In genomic region chr15:58019503-58020376, GRCh38 we compare ENCODE assay signal across 24 cellular contexts. TPM values are rescaled to one million over a fixed set of nuclear protein-coding genes. Genes with fewer than 3 reads are reported as not detected.
DNase-seq lines count a peak whose midpoint lies in the region; ATAC-seq and TF ChIP-seq lines count a peak whose summit lies in the region.
"Had no signal": no experiment of that assay in that cellular context is flagged by ENCODE, and none has a peak within 500 bp of the region (broad histone marks: within the 10 kb centered on the region; RNA-seq: fewer than 3 reads in every experiment).

No MANE protein-coding gene starts in this region.

- intact Hi-C loops in Caco-2 (cut with micrococcal nuclease; ENCODE audit: unreplicated experiment): no loop called here

- TF ChIP-seq CTCF in RWPE1 (conservative IDR thresholded peaks at IDR 0.05; ENCODE audit: low read depth) (no peak), Caco-2 (IDR thresholded peaks at IDR 0.05; ENCODE audit: insufficient read depth in 1 of 2, low read depth in 1 of 2, low read length in 1 of 2, severe bottlenecking in 1 of 2, unreplicated experiment in 1 of 2) (no peak)

- ATAC-seq in esophagus mucosa: no peak
- no peak for ATAC-seq in GM18870 (IDR thresholded peaks at IDR 0.05; ENCODE audit: unreplicated experiment)
- ATAC-seq: heart right ventricle, T-helper 17 cell had no signal

- H3K27ac Mint-ChIP-seq in Caco-2 (ENCODE audit: unreplicated experiment): no peak overlapping the region
- H3K27ac Mint-ChIP-seq: dendritic cell treated with granulocyte-macrophage colony-stimulating factor and Interleukin-4, amounts not matched to agents 40 ng/mL and 50 ng/mL, for 4 days; H9; progenitor cell of endocrine pancreas; T-helper 17 cell had no signal

- H3K4me2 ChIP-seq in skeletal muscle satellite cell (ENCODE audit: low read length): peak overlapping the region; percentile 59
- H3K4me2 ChIP-seq: BLaER1 treated with 17β-estradiol and CSF1 and Interleukin-3, amounts not matched to agents 10 nM and 100 nM had no signal

- CTCF ChIA-PET in RWPE1 (lab: Yijun Ruan, JAX) (interaction anchor here (0.5 kb wide), 1 partner anchor 53 kb away, joined by 4 read pairs; no protein-coding TSS in a partner anchor), Caco-2 (lab: Charles Lee) (interaction anchor here (0.6 kb wide), 1 partner anchor 268 kb away, joined by 3 read pairs; no protein-coding TSS in a partner anchor)

- H3K9me3 Mint-ChIP-seq in Caco-2 (ENCODE audit: unreplicated experiment): peaks cover under 1% of the 10 kb centered on the region

- no peaks in the 10 kb centered on the region for H3K4me1 Mint-ChIP-seq in Caco-2 (ENCODE audit: low read depth, unreplicated experiment)
- H3K4me1 Mint-ChIP-seq: H9, T-helper 17 cell had no signal

- H3K4me1 ChIP-seq in skeletal muscle satellite cell (ENCODE audit: control insufficient read depth, insufficient read depth, low read length) (peaks cover 27% of the 10 kb centered on the region), Caco-2 (no peaks in the 10 kb centered on the region)
- H3K4me1 ChIP-seq: BLaER1 treated with 17β-estradiol and CSF1 and Interleukin-3, amounts not matched to agents 10 nM and 100 nM; heart right ventricle; tibial artery had no signal

- no TSS peak for BruUV-seq in Caco-2 (replicated peaks; lab: Mats Ljungman, UMichigan)

- H3K27me3 ChIP-seq in skeletal muscle satellite cell (ENCODE audit: control insufficient read depth, insufficient read depth, low read length) (no peaks in the 10 kb centered on the region), Caco-2 (replicated peaks; ENCODE audit: control insufficient read depth, insufficient read depth, low read length) (no peaks in the 10 kb centered on the region)
- H3K27me3 ChIP-seq: BLaER1 treated with 17β-estradiol and CSF1 and Interleukin-3, amounts not matched to agents 10 nM and 100 nM; MG63; tibial artery had no signal

- H3K27me3 Mint-ChIP-seq in Caco-2 (ENCODE audit: insufficient read depth, unreplicated experiment): no peaks in the 10 kb centered on the region
- H3K27me3 Mint-ChIP-seq: dendritic cell treated with granulocyte-macrophage colony-stimulating factor and Interleukin-4, amounts not matched to agents 40 ng/mL and 50 ng/mL, for 4 days had no signal

- H3K27ac ChIP-seq in RWPE1: no peak overlapping the region
- peak overlapping the region; percentile 67 for H3K27ac ChIP-seq in epithelial cell of prostate
- H3K27ac ChIP-seq: BLaER1 treated with 17β-estradiol and CSF1 and Interleukin-3, amounts not matched to agents 10 nM and 100 nM; heart right ventricle; tibial artery had no signal

- POLR2A ChIA-PET in RWPE1 (lab: Yijun Ruan, JAX; ENCODE audit: low non-redundant PET): no interaction called here
- POLR2A ChIA-PET in Caco-2 (lab: Charles Lee): no interaction called here

- peak; percentile 58 for DNase-seq in HCEC 1CT
- DNase-seq in RWPE1 (ENCODE audit: low spot score): peak; percentile 67
- DNase-seq in epithelial cell of prostate (ENCODE audit: low read depth, low spot score): no peak
- DNase-seq in Caco-2: no peak
- DNase-seq in activated effector memory CD4-positive, alpha-beta T cell treated with anti-CD3 and anti-CD28 coated beads, Interleukin-2, amount 50 U/mL, for 16 hours: no peak
- DNase-seq: activated gamma-delta T cell, DMS 273 treated with DMSO at 0.1 percent for 48 hours, erythroblast, H9, heart right ventricle, islet precursor cell, MG63, midbrain, NCI-H187, NCI-H446 treated with DMSO at 0.1 percent for 48 hours, SHP77 treated with DMSO at 0.1 percent for 48 hours, T-helper 17 cell, tibial artery had no signal

- H3K36me3 Mint-ChIP-seq in Caco-2 (ENCODE audit: insufficient read depth, unreplicated experiment): no peaks in the 10 kb centered on the region

- no peak overlapping the region for H3K4me3 Mint-ChIP-seq in Caco-2 (ENCODE audit: unreplicated experiment)
- H3K4me3 Mint-ChIP-seq: dendritic cell treated with granulocyte-macrophage colony-stimulating factor and Interleukin-4, amounts not matched to agents 40 ng/mL and 50 ng/mL, for 4 days; H9; T-helper 17 cell had no signal

- H3K36me3 ChIP-seq in skeletal muscle satellite cell (ENCODE audit: insufficient read depth, low read length): no peaks in the 10 kb centered on the region
- no peaks in the 10 kb centered on the region for H3K36me3 ChIP-seq in Caco-2 (ENCODE audit: control insufficient read depth, insufficient read depth, low read length)
- H3K36me3 ChIP-seq: BLaER1 treated with 17β-estradiol and CSF1 and Interleukin-3, amounts not matched to agents 10 nM and 100 nM; heart right ventricle; MG63; tibial artery had no signal

- H3K9me3 ChIP-seq in skeletal muscle satellite cell (replicated peaks; ENCODE audit: low read length) (no peaks in the 10 kb centered on the region), Caco-2 (peaks cover 2% of the 10 kb centered on the region; the same call in 1 of the 2 replicates)

- no peak overlapping the region for H3K9ac ChIP-seq in skeletal muscle satellite cell (ENCODE audit: low read depth, low read length)
- H3K9ac ChIP-seq: BLaER1 treated with 17β-estradiol and CSF1 and Interleukin-3, amounts not matched to agents 10 nM and 100 nM had no signal

- no peak overlapping the region for H3K4me3 ChIP-seq in skeletal muscle satellite cell (ENCODE audit: low read length)
- H3K4me3 ChIP-seq in Caco-2 (ENCODE audit: low read depth, low read length): no peak overlapping the region
- H3K4me3 ChIP-seq: BLaER1 treated with 17β-estradiol and CSF1 and Interleukin-3, amounts not matched to agents 10 nM and 100 nM; heart right ventricle; MG63; tibial artery had no signal

RNA-seq across cellular contexts. Expression of gene ALDH1A2, which starts 45.8 kb away (rescaled TPM):
- 3.8 and 9.2 TPM in 2 replicates for total RNA-seq in skeletal muscle satellite cell (2012; rRNA removed)
- total RNA-seq in esophagus mucosa: 1.8 TPM
- 0.61 and 0.65 TPM in 2 replicates for total RNA-seq in Caco-2 (2022)

Comparison
In these comparisons a context has a peak if more than half of its experiments do, and no peak if none do; other contexts are left out.
1. DNase-seq: peak in HCEC 1CT (single experiment) and RWPE1 (single experiment); none in epithelial cell of prostate (single experiment), Caco-2 (0 of 2) and activated effector memory CD4-positive, alpha-beta T cell treated with anti-CD3 and anti-CD28 coated beads, Interleukin-2, amount 50 U/mL, for 16 hours (single experiment).